ENCODE assay signal across 23 cellular contexts in genomic region chr6:147136057-147136456, GRCh38.
"Had no signal": no experiment of that assay in that cellular context is flagged by ENCODE, and none has a peak within 500 bp of the region (broad histone marks: within the 10 kb centered on the region; RNA-seq: fewer than 3 reads in every experiment).

No MANE protein-coding gene starts in this region.

- H3K27me3 ChIP-seq: adrenal gland, Peyer's patch had no signal

- H3K9me3 ChIP-seq: adrenal gland, Peyer's patch, SJSA1 had no signal

- DNase-seq: activated CD4-positive, alpha-beta T cell treated with anti-CD3 and anti-CD28 coated beads for 4 hours; activated CD8-positive, alpha-beta memory T cell treated with anti-CD3 and anti-CD28 coated beads, Interleukin-2, amount 50 U/mL, for 48 hours; activated CD8-positive, alpha-beta T cell treated with anti-CD3 and anti-CD28 coated beads for 36 hours; activated naive CD4-positive, alpha-beta T cell treated with anti-CD3 and anti-CD28 coated beads, Interleukin-2, amount 50 U/mL, for 16 hours; activated naive CD8-positive, alpha-beta T cell treated with anti-CD3 and anti-CD28 coated beads, Interleukin-2, amount 10 ng/mL, durations not matched to agents 7 days and 5 days; activated T-cell treated with anti-CD3 and anti-CD28 coated beads, Interleukin-2, amount 50 U/mL, for 1 hour; adrenal gland; anterior cingulate cortex; Kasumi-1; KBM-7; NCI-H1092; NCI-H1417 treated with DMSO at 0.1 percent for 48 hours; NCI-H187; NCI-H2081; NCI-H510A treated with DMSO at 0.1 percent for 48 hours; NCI-H774; NK-92 treated with Interleukin-12 subunit alpha and Interleukin-12 subunit beta, amount 100 ng/mL, for 24 hours; OCI-M1; Peyer's patch; SHP77; SW 1271 had no signal

- H3K36me3 ChIP-seq: adrenal gland, Peyer's patch, SJSA1 had no signal

- H3K4me3 ChIP-seq: adrenal gland, Peyer's patch, SJSA1 had no signal

- H3K4me1 ChIP-seq: Peyer's patch, SJSA1 had no signal

- H3K27ac ChIP-seq: adrenal gland, Peyer's patch, RWPE1, SJSA1 had no signal
